ENCODE assay signal across 13 cellular contexts in genomic region chr17:17742133-17742621, GRCh38.
DNase-seq lines count a peak whose midpoint lies in the region; ATAC-seq and TF ChIP-seq lines count a peak whose summit lies in the region.
"Had no signal": no experiment of that assay in that cellular context is flagged by ENCODE, and none has a peak within 500 bp of the region (broad histone marks: within the 10 kb centered on the region; RNA-seq: fewer than 3 reads in every experiment).

No MANE protein-coding gene starts in this region.

- peak overlapping the region; percentile 80 for H3K4me3 Mint-ChIP-seq in type B pancreatic cell
- H3K4me3 Mint-ChIP-seq: activated CD8-positive, alpha-beta T cell treated with anti-CD3 and anti-CD28 coated beads, Interleukin-2, amount 10 ng/mL, durations not matched to agents 7 days and 5 days had no signal

- POLR2A ChIA-PET in SK-N-SH (lab: Yijun Ruan, JAX), result interaction anchor here (0.8 to 1.1 kb wide), 2 partner anchors 8 to 32 kb away, joined by 3 read pairs; no protein-coding TSS in a partner anchor

- peaks cover 45% of the 10 kb centered on the region for H3K4me1 Mint-ChIP-seq in type B pancreatic cell (ENCODE audit: unreplicated experiment)

- H3K9me2 ChIP-seq in SK-N-SH, result no peaks in the 10 kb centered on the region

- H3K27me3 Mint-ChIP-seq in type B pancreatic cell, result no peaks in the 10 kb centered on the region

- peaks cover 5% of the 10 kb centered on the region for H3K36me3 Mint-ChIP-seq in type B pancreatic cell

- intact Hi-C loops in left lung (cut with DNase I), result no loop called here

- 0 out of 2 replicates have a peak overlapping the region, but pooled peaks have one; percentile 23 for H3K4me2 ChIP-seq in SK-N-SH

- TF ChIP-seq CTCF in SK-N-SH (IDR thresholded peaks at IDR 0.05), result no peak
- TF ChIP-seq CTCF in type B pancreatic cell (conservative IDR thresholded peaks at IDR 0.05), result no peak
- TF ChIP-seq CTCF in left lung (IDR thresholded peaks at IDR 0.05), result no peak

- no peak overlapping the region for H3K4me3 ChIP-seq in SK-N-SH (ENCODE audit: low read depth in 2 of 2, low read length in 1 of 2)
- no peak overlapping the region for H3K4me3 ChIP-seq in endocrine pancreas (ENCODE audit: control insufficient read depth, insufficient read depth, low read length)
- no peak overlapping the region for H3K4me3 ChIP-seq in left lung

- 31% methylated on average over 5 of the region's 5 CpGs for WGBS in SK-N-SH (ENCODE audit: low lambda C conversion rate)

- peak overlapping the region; percentile 93 for H3K27ac Mint-ChIP-seq in type B pancreatic cell
- H3K27ac Mint-ChIP-seq: activated CD8-positive, alpha-beta T cell treated with anti-CD3 and anti-CD28 coated beads, Interleukin-2, amount 10 ng/mL, durations not matched to agents 7 days and 5 days had no signal

- DNase-seq in SK-N-SH (peak; percentile 50), myocyte (ENCODE audit: low read depth) (peak; percentile 81), type B pancreatic cell (ENCODE audit: extremely low spot score, unreplicated experiment) (no peak), DMS 273 (lab: John Stamatoyannopoulos, UW; ENCODE audit: unreplicated experiment) (no peak), left lung (no peak)
- DNase-seq: activated CD8-positive, alpha-beta T cell treated with anti-CD3 and anti-CD28 coated beads, Interleukin-2, amount 10 ng/mL, durations not matched to agents 7 days and 5 days; cortex of kidney; left ventricle myocardium superior; NCI-H1048; NCI-H510A treated with DMSO at 0.1 percent for 48 hours; RPMI8226 had no signal

- no peak overlapping the region for H2AFZ ChIP-seq in SK-N-SH (ENCODE audit: low read depth)

- H3K9ac ChIP-seq in SK-N-SH (no peak overlapping the region), endocrine pancreas (ENCODE audit: control insufficient read depth, insufficient read depth, low read length) (peak overlapping the region; percentile 56)

- H3K9me3 ChIP-seq in SK-N-SH, result no peaks in the 10 kb centered on the region
- no peaks in the 10 kb centered on the region for H3K9me3 ChIP-seq in endocrine pancreas (ENCODE audit: control insufficient read depth, low read length)
- H3K9me3 ChIP-seq in left lung, result no peaks in the 10 kb centered on the region

- H3K4me1 ChIP-seq in SK-N-SH (ENCODE audit: control insufficient read depth in 1 of 2, insufficient read depth in 2 of 2, low read depth in 1 of 2, low read length in 1 of 2) (peaks cover 45 to 85% of the 10 kb centered on the region in 2 experiments), endocrine pancreas (ENCODE audit: control insufficient read depth, insufficient read depth, low read length) (no peaks in the 10 kb centered on the region), left lung (peaks cover 36 to 47% of the 10 kb centered on the region in 2 donors)

- H3K27me3 ChIP-seq in SK-N-SH (ENCODE audit: insufficient read depth) (no peaks in the 10 kb centered on the region), endocrine pancreas (ENCODE audit: control insufficient read depth, insufficient read depth, low read length) (no peaks in the 10 kb centered on the region), left lung (no peaks in the 10 kb centered on the region)

- peaks cover 3% of the 10 kb centered on the region for H3F3A ChIP-seq in SK-N-SH (replicated peaks; ENCODE audit: insufficient read depth)

- TF ChIP-seq RAD21 in SK-N-SH (IDR thresholded peaks at IDR 0.05; ENCODE audit: low read length), result no peak

- ATAC-seq in GM21737 (IDR thresholded peaks at IDR 0.05; ENCODE audit: unreplicated experiment) (no peak), left lung (no peak)
- ATAC-seq: activated CD8-positive, alpha-beta T cell treated with anti-CD3 and anti-CD28 coated beads, Interleukin-2, amount 10 ng/mL, durations not matched to agents 7 days and 5 days had no signal

- no peaks in the 10 kb centered on the region for H3K36me3 ChIP-seq in SK-N-SH (replicated peaks in 1 of 2; ENCODE audit: control insufficient read depth in 1 of 2, insufficient read depth in 2 of 2, low read length in 1 of 2)
- no peaks in the 10 kb centered on the region for H3K36me3 ChIP-seq in endocrine pancreas (ENCODE audit: control insufficient read depth, insufficient read depth, low read length)
- no peaks in the 10 kb centered on the region for H3K36me3 ChIP-seq in left lung

- peaks cover 83% of the 10 kb centered on the region for H3K79me2 ChIP-seq in SK-N-SH (ENCODE audit: insufficient read depth)

- H3K27ac ChIP-seq in SK-N-SH (ENCODE audit: low read depth in 2 of 2, low read length in 1 of 2) (peak overlapping the region in 1 of 2 experiments; percentile 61; a peak in 2 of 4 replicates), left lung (no peak overlapping the region)

- H4K20me1 ChIP-seq in SK-N-SH (ENCODE audit: insufficient read depth), result peaks cover 80% of the 10 kb centered on the region

- CTCF ChIA-PET in SK-N-SH (lab: Yijun Ruan, JAX), result interaction anchor here (0.7 to 4.2 kb wide), 7 partner anchors 7 to 70 kb away, joined by 3 to 29 read pairs (median 7); no protein-coding TSS in a partner anchor

- H3K9me3 Mint-ChIP-seq in type B pancreatic cell, result no peaks in the 10 kb centered on the region

- no peak for TF ChIP-seq EP300 in SK-N-SH (IDR thresholded peaks at IDR 0.05; ENCODE audit: borderline replicate concordance in 1 of 2, low read depth in 1 of 2, low read length in 1 of 2)

TF ChIP-seq in SK-N-SH, 30 proteins besides CTCF, POLR2A, EP300 and RAD21:
- TF ChIP-seq NRF1 (IDR thresholded peaks at IDR 0.05; ENCODE audit: low read depth, low read length), result no peak
- 0 out of 2 replicates have a peak, but pooled peaks have one; percentile 1 for TF ChIP-seq GATA2 (CRISPR knock-in tag; IDR thresholded peaks at IDR 0.05)
- TF ChIP-seq MXI1 (IDR thresholded peaks at IDR 0.05; ENCODE audit: low read depth, low read length), result peak; percentile 40; the same call in 1 of the 2 replicates

Comparison
In these comparisons a context has a peak if more than half of its experiments do, and no peak if none do; other contexts are left out.
1. DNase-seq: peak in SK-N-SH (single experiment) and myocyte (single experiment); none in type B pancreatic cell (single experiment), DMS 273 (single experiment) and left lung (0 of 2).